Comparison of ENCODE assay signal across 11 cellular contexts in genomic region chr4:40193578-40193977, GRCh38. TPM values are rescaled to one million over a fixed set of nuclear protein-coding genes. Genes with fewer than 3 reads are reported as not detected.
DNase-seq lines count a peak whose midpoint lies in the region; ATAC-seq and FAIRE-seq lines count a peak whose summit lies in the region.
"Had no signal": no experiment of that assay in that cellular context is flagged by ENCODE, and none has a peak within 500 bp of the region (broad histone marks: within the 10 kb centered on the region; RNA-seq: fewer than 3 reads in every experiment).

No MANE protein-coding gene starts in this region.

- POLR2A ChIA-PET in CD8-positive, alpha-beta memory T cell (lab: Charles Lee), result interaction anchor here (2.1 kb wide), 1 partner anchor 29 kb away, joined by 8 read pairs; no protein-coding TSS in a partner anchor
- POLR2A ChIA-PET in activated CD4-positive, alpha-beta memory T cell treated with anti-CD3 and anti-CD28 coated beads for 36 hours (lab: Charles Lee), result interaction anchor here (7.0 kb wide), 1 partner anchor 13 kb away, joined by 133 read pairs; no protein-coding TSS in a partner anchor
- POLR2A ChIA-PET in naive thymus-derived CD4-positive, alpha-beta T cell (lab: Charles Lee), result interaction anchor here (0.6 to 8.6 kb wide), 13 partner anchors 9 to 116 kb away, joined by 3 to 238 read pairs (median 5); no protein-coding TSS in a partner anchor

- intact Hi-C loops in activated CD4-positive, alpha-beta memory T cell treated with anti-CD3 and anti-CD28 coated beads for 36 hours (cut with micrococcal nuclease), result no loop called here
- intact Hi-C loops in naive thymus-derived CD4-positive, alpha-beta T cell (cut with micrococcal nuclease), result loop anchor here (1.0 to 10.0 kb wide), 7 partner anchors 9 to 1529 kb away; partner anchors contain the start of genes KLF3 (in 1 of the 2), PDS5A (in 1 of the 2), RFC1 (in 1 of the 2) and UBE2K (in 1 of the 2)

- CTCF ChIA-PET in CD8-positive, alpha-beta memory T cell (lab: Charles Lee), result interaction anchor here (1.0 to 7.7 kb wide), 4 partner anchors 33 to 124 kb away, joined by 3 to 112 read pairs (median 4); no protein-coding TSS in a partner anchor
- CTCF ChIA-PET in activated CD4-positive, alpha-beta memory T cell treated with anti-CD3 and anti-CD28 coated beads for 36 hours (lab: Charles Lee), result interaction anchor here (0.6 kb wide), 1 partner anchor 14 kb away, joined by 5 read pairs; no protein-coding TSS in a partner anchor
- CTCF ChIA-PET in naive thymus-derived CD4-positive, alpha-beta T cell (lab: Charles Lee), result interaction anchor here (0.6 to 3.2 kb wide), 6 partner anchors 9 to 131 kb away, joined by 3 to 12 read pairs (median 4); no protein-coding TSS in a partner anchor

- peak; percentile 1 for ATAC-seq in GM21390 (IDR thresholded peaks at IDR 0.05; ENCODE audit: unreplicated experiment)
- no peak for ATAC-seq in naive thymus-derived CD4-positive, alpha-beta T cell
- no peak for ATAC-seq in GM21528 (IDR thresholded peaks at IDR 0.05; ENCODE audit: low FRiP score, unreplicated experiment)

- H3K9me3 ChIP-seq in CD8-positive, alpha-beta memory T cell (ENCODE audit: low read length), result no peaks in the 10 kb centered on the region
- no peaks in the 10 kb centered on the region for H3K9me3 ChIP-seq in naive thymus-derived CD4-positive, alpha-beta T cell (ENCODE audit: control insufficient read depth in 2 of 3, low read length in 3 of 3)
- H3K9me3 ChIP-seq: ovary, SJSA1 had no signal

- DNase-seq in CD8-positive, alpha-beta memory T cell, result peak in 1 of 5 donors; percentile 43
- DNase-seq in activated CD4-positive, alpha-beta memory T cell treated with anti-CD3 and anti-CD28 coated beads for 36 hours, result no peak
- peak in 1 of 9 donors; percentile 27 for DNase-seq in naive thymus-derived CD4-positive, alpha-beta T cell
- DNase-seq in RCC 7860 (ENCODE audit: low spot score) (no peak), COLO668 (lab: John Stamatoyannopoulos, UW; ENCODE audit: unreplicated experiment) (no peak)
- no peak for DNase-seq in stimulated activated CD4-positive, alpha-beta T cell treated with anti-CD3 and anti-CD28 coated beads, Interleukin-2, amount 100 ng/mL, for 24 hours
- DNase-seq: NCI-H446 treated with DMSO at 0.1 percent for 48 hours, ovary had no signal

- peaks cover 48 to 77% (median 62%) of the 10 kb centered on the region in 3 donors for H3K4me1 Mint-ChIP-seq in CD8-positive, alpha-beta memory T cell
- peaks cover 63% of the 10 kb centered on the region for H3K4me1 Mint-ChIP-seq in activated CD4-positive, alpha-beta memory T cell treated with anti-CD3 and anti-CD28 coated beads for 36 hours (ENCODE audit: low read depth)
- peaks cover 47 to 77% (median 65%) of the 10 kb centered on the region in 7 donors for H3K4me1 Mint-ChIP-seq in naive thymus-derived CD4-positive, alpha-beta T cell

- peaks cover 51% of the 10 kb centered on the region for H3K4me1 ChIP-seq in CD8-positive, alpha-beta memory T cell (ENCODE audit: insufficient read depth, low read length)
- peaks cover 23 to 42% of the 10 kb centered on the region in 2 donors for H3K4me1 ChIP-seq in naive thymus-derived CD4-positive, alpha-beta T cell (ENCODE audit: control insufficient read depth in 2 of 2, insufficient read depth in 2 of 2, low read length in 2 of 2)
- H3K4me1 ChIP-seq: SJSA1 had no signal

- H3K27ac Mint-ChIP-seq in CD8-positive, alpha-beta memory T cell, result peak overlapping the region; percentile 93 to 100 (median 99)
- peak overlapping the region; percentile 98 for H3K27ac Mint-ChIP-seq in activated CD4-positive, alpha-beta memory T cell treated with anti-CD3 and anti-CD28 coated beads for 36 hours
- H3K27ac Mint-ChIP-seq in naive thymus-derived CD4-positive, alpha-beta T cell, result peak overlapping the region; percentile 93 to 100 (median 99)

- FAIRE-seq in RCC 7860 (lab: Jason Lieb, UNC), result no peak

- no peaks in the 10 kb centered on the region for H3K27me3 ChIP-seq in CD8-positive, alpha-beta memory T cell (ENCODE audit: insufficient read depth, low read length, poor library complexity, severe bottlenecking)
- H3K27me3 ChIP-seq in naive thymus-derived CD4-positive, alpha-beta T cell (ENCODE audit: control insufficient read depth in 2 of 2, insufficient read depth in 2 of 2, low read length in 2 of 2), result no peaks in the 10 kb centered on the region
- H3K27me3 ChIP-seq: ovary, SJSA1 had no signal

- peak overlapping the region; percentile 73 to 98 (median 82) for H3K4me3 Mint-ChIP-seq in CD8-positive, alpha-beta memory T cell
- H3K4me3 Mint-ChIP-seq in activated CD4-positive, alpha-beta memory T cell treated with anti-CD3 and anti-CD28 coated beads for 36 hours, result peak overlapping the region; percentile 93
- H3K4me3 Mint-ChIP-seq in naive thymus-derived CD4-positive, alpha-beta T cell, result peak overlapping the region; percentile 96 to 100 (median 99)

- no peaks in the 10 kb centered on the region for H3K27me3 Mint-ChIP-seq in CD8-positive, alpha-beta memory T cell
- no peaks in the 10 kb centered on the region for H3K27me3 Mint-ChIP-seq in activated CD4-positive, alpha-beta memory T cell treated with anti-CD3 and anti-CD28 coated beads for 36 hours
- H3K27me3 Mint-ChIP-seq in naive thymus-derived CD4-positive, alpha-beta T cell, result peaks cover 0 to 5% (median 0%) of the 10 kb centered on the region in 5 donors

- H3K9me3 Mint-ChIP-seq in CD8-positive, alpha-beta memory T cell, result peaks cover 0 to 2% (median 0%) of the 10 kb centered on the region in 5 donors
- no peaks in the 10 kb centered on the region for H3K9me3 Mint-ChIP-seq in activated CD4-positive, alpha-beta memory T cell treated with anti-CD3 and anti-CD28 coated beads for 36 hours
- peaks cover 0 to 7% (median 0%) of the 10 kb centered on the region in 11 donors for H3K9me3 Mint-ChIP-seq in naive thymus-derived CD4-positive, alpha-beta T cell

- H3K4me3 ChIP-seq in CD8-positive, alpha-beta memory T cell (ENCODE audit: low read length), result peak overlapping the region; percentile 59
- peak overlapping the region; percentile 61 for H3K4me3 ChIP-seq in naive thymus-derived CD4-positive, alpha-beta T cell (ENCODE audit: low read length)
- H3K4me3 ChIP-seq: ovary, SJSA1 had no signal

- peaks cover 4 to 21% (median 8%) of the 10 kb centered on the region in 3 donors for H3K36me3 Mint-ChIP-seq in CD8-positive, alpha-beta memory T cell
- peaks cover 20% of the 10 kb centered on the region for H3K36me3 Mint-ChIP-seq in activated CD4-positive, alpha-beta memory T cell treated with anti-CD3 and anti-CD28 coated beads for 36 hours
- H3K36me3 Mint-ChIP-seq in naive thymus-derived CD4-positive, alpha-beta T cell, result peaks cover 6 to 16% (median 9%) of the 10 kb centered on the region in 5 donors

- H3K27ac ChIP-seq in CD8-positive, alpha-beta memory T cell (ENCODE audit: low read depth, low read length), result no peak overlapping the region
- H3K27ac ChIP-seq in naive thymus-derived CD4-positive, alpha-beta T cell (ENCODE audit: low read depth, low read length), result peak overlapping the region; percentile 100
- H3K27ac ChIP-seq: ovary, SJSA1 had no signal

- peaks cover 4% of the 10 kb centered on the region for H3K36me3 ChIP-seq in CD8-positive, alpha-beta memory T cell (ENCODE audit: insufficient read depth, low read length)
- H3K36me3 ChIP-seq in naive thymus-derived CD4-positive, alpha-beta T cell (ENCODE audit: control insufficient read depth in 2 of 3, insufficient read depth in 3 of 3, low read length in 3 of 3), result peaks cover 0 to 13% (median 3%) of the 10 kb centered on the region in 3 experiments
- H3K36me3 ChIP-seq: ovary, SJSA1 had no signal

RNA-seq across cellular contexts. Expression of gene RHOH, which starts 3.3 kb away (rescaled TPM):
- 100 to 1,000 TPM; 148 TPM for total RNA-seq in CD8-positive, alpha-beta memory T cell
- polyA plus RNA-seq in CD8-positive, alpha-beta memory T cell, result 262 TPM
- 10 to 100 TPM; 97.5 to 98.6 TPM for total RNA-seq in activated CD4-positive, alpha-beta memory T cell treated with anti-CD3 and anti-CD28 coated beads for 36 hours
- total RNA-seq in naive thymus-derived CD4-positive, alpha-beta T cell, result 100 to 1,000 TPM; 160 to 370 (median 250) TPM
- 100 to 1,000 TPM; 393 to 479 TPM for polyA plus RNA-seq in naive thymus-derived CD4-positive, alpha-beta T cell
- total RNA-seq: SJSA1 had no signal
